Comparison of ENCODE assay signal across 22 cellular contexts in genomic region chr14:24802236-24802635, GRCh38.
DNase-seq lines count a peak whose midpoint lies in the region; ATAC-seq, FAIRE-seq and TF ChIP-seq lines count a peak whose summit lies in the region.
"Had no signal": no experiment of that assay in that cellular context is flagged by ENCODE, and none has a peak within 500 bp of the region (broad histone marks: within the 10 kb centered on the region; RNA-seq: fewer than 3 reads in every experiment).

No MANE protein-coding gene starts in this region.

- TF ChIP-seq POLR2A in HepG2 (IDR thresholded peaks at IDR 0.05; ENCODE audit: insufficient read depth in 1 of 2, low read depth in 2 of 2, low read length in 2 of 2) (no peak), right lobe of liver (IDR thresholded peaks at IDR 0.05) (no peak)

- no peak overlapping the region for H3K4me3 ChIP-seq in HepG2 (replicated peaks in 1 of 3; ENCODE audit: insufficient read depth in 1 of 3, low read depth in 2 of 3, low read length in 3 of 3)
- no peak overlapping the region for H3K4me3 ChIP-seq in right lobe of liver
- H3K4me3 ChIP-seq in endodermal cell (ENCODE audit: low read length) = no peak overlapping the region
- H3K4me3 ChIP-seq: BLaER1, GM23248 had no signal

- WGBS in HepG2 (ENCODE audit: low lambda C conversion rate) = 83% methylated on average over 5 of the region's 5 CpGs
- 92% methylated on average over 5 of the region's 5 CpGs for WGBS in right lobe of liver (ENCODE audit: insufficient coverage, low coverage, low lambda C conversion rate, missing lambda C conversion rate)
- WGBS in endodermal cell (ENCODE audit: insufficient coverage in 1 of 2, insufficient read length in 1 of 2), 2 experiments = 76 to 80% methylated on average over 2 to 5 of the region's 5 CpGs

- no peak overlapping the region for H3K4me2 ChIP-seq in HepG2 (ENCODE audit: low read depth, low read length)
- H3K4me2 ChIP-seq: BLaER1 had no signal

- TF ChIP-seq EP300 in HepG2 (IDR thresholded peaks at IDR 0.05; ENCODE audit: low read depth in 2 of 2, low read length in 2 of 2) (no peak), HepG2 (CRISPR knock-in tag; IDR thresholded peaks at IDR 0.05; ENCODE audit: borderline replicate concordance) (no peak)

- H3K36me3 ChIP-seq in HepG2 (replicated peaks in 1 of 2; ENCODE audit: control insufficient read depth in 1 of 2, insufficient read depth in 2 of 2, low read length in 2 of 2) (no peaks in the 10 kb centered on the region), right lobe of liver (no peaks in the 10 kb centered on the region), endodermal cell (ENCODE audit: control insufficient read depth, insufficient read depth, low read length) (no peaks in the 10 kb centered on the region)
- H3K36me3 ChIP-seq: BLaER1 had no signal

- H3K27ac Mint-ChIP-seq in endodermal cell (no peak overlapping the region), MCF 10A (ENCODE audit: low read depth, unreplicated experiment) (no peak overlapping the region)
- H3K27ac Mint-ChIP-seq: B cell; CD4-positive, CD25-positive, alpha-beta regulatory T cell; CD8-positive, alpha-beta T cell had no signal

- ATAC-seq in HepG2 (no peak), right lobe of liver (no peak), HG02840 (IDR thresholded peaks at IDR 0.05; ENCODE audit: low FRiP score, unreplicated experiment) (no peak)
- ATAC-seq: CD8-positive, alpha-beta T cell had no signal

- POLR2A ChIA-PET in HepG2 (lab: Yijun Ruan, JAX) (no interaction called here), MCF 10A (lab: Yijun Ruan, JAX) (no interaction called here)

- H3K9me3 ChIP-seq in HepG2 (ENCODE audit: low read length) (no peaks in the 10 kb centered on the region), right lobe of liver (no peaks in the 10 kb centered on the region), endodermal cell (ENCODE audit: control insufficient read depth, low read length) (no peaks in the 10 kb centered on the region)
- H3K9me3 ChIP-seq: BLaER1, Caco-2 had no signal

- H3K27me3 Mint-ChIP-seq in endodermal cell (ENCODE audit: insufficient read depth) (no peaks in the 10 kb centered on the region), MCF 10A (ENCODE audit: insufficient read depth, unreplicated experiment) (no peaks in the 10 kb centered on the region)

- CTCF ChIA-PET in HepG2 (lab: Yijun Ruan, JAX; ENCODE audit: low intra/inter-chr PET ratio, low total read pairs) (no interaction called here), MCF 10A (lab: Yijun Ruan, JAX) (interaction anchor here (0.6 to 0.7 kb wide), 2 partner anchors 86 to 1360 kb away, joined by 3 read pairs; no protein-coding TSS in a partner anchor)

- H3K4me1 Mint-ChIP-seq in endodermal cell = peaks cover 6% of the 10 kb centered on the region
- no peaks in the 10 kb centered on the region for H3K4me1 Mint-ChIP-seq in MCF 10A (ENCODE audit: insufficient read depth, unreplicated experiment)

- no peak for TF ChIP-seq CTCF in HepG2 (CRISPR knock-in tag; IDR thresholded peaks at IDR 0.05)
- TF ChIP-seq CTCF in right lobe of liver (IDR thresholded peaks at IDR 0.05) = no peak
- TF ChIP-seq CTCF in endodermal cell (conservative IDR thresholded peaks at IDR 0.05) = peak; percentile 18
- no peak for TF ChIP-seq CTCF in MCF 10A (IDR thresholded peaks at IDR 0.05; ENCODE audit: unreplicated experiment)

- no peaks in the 10 kb centered on the region for H3K79me2 ChIP-seq in HepG2 (ENCODE audit: insufficient read depth, low read length)

- H3K27me3 ChIP-seq in HepG2 (ENCODE audit: control insufficient read depth in 1 of 2, insufficient read depth in 2 of 2, low read length in 2 of 2) = no peaks in the 10 kb centered on the region
- no peaks in the 10 kb centered on the region for H3K27me3 ChIP-seq in right lobe of liver
- no peaks in the 10 kb centered on the region for H3K27me3 ChIP-seq in endodermal cell (ENCODE audit: control insufficient read depth, insufficient read depth, low read length, poor library complexity, severe bottlenecking)
- H3K27me3 ChIP-seq: BLaER1 had no signal

- DNase-seq in HepG2 (ENCODE audit: low spot score) (no peak), right lobe of liver (no peak), endodermal cell (peak; percentile 58), iPS-NIHi7 (ENCODE audit: extremely low spot score) (peak; percentile 30), NCI-H82 (lab: John Stamatoyannopoulos, UW) (no peak), MCF 10A (ENCODE audit: unreplicated experiment) (no peak), inferior parietal cortex (ENCODE audit: extremely low spot score) (no peak)
- DNase-seq: Caco-2; CD4-positive, CD25-positive, alpha-beta regulatory T cell; CD8-positive, alpha-beta T cell; DMS153; DND-41; GM23248; HCEC 1CT had no signal

- in situ Hi-C loops in HepG2 (cut with HindIII; ENCODE audit: extremely low pct_ligation_motif_present, low pct_unique_long_range_greater_than_20kb) = no loop called here

- intact Hi-C loops in HepG2 (cut with micrococcal nuclease; ENCODE audit: unreplicated experiment) = no loop called here
- intact Hi-C loops in right lobe of liver (cut with DNase I) = loop anchor here (5.0 to 10.0 kb wide), 3 partner anchors 57 to 335 kb away; no protein-coding TSS in a partner anchor
- intact Hi-C loops in MCF 10A (cut with micrococcal nuclease) = no loop called here

- no peaks in the 10 kb centered on the region for H3K36me3 Mint-ChIP-seq in endodermal cell (ENCODE audit: low read depth)
- no peaks in the 10 kb centered on the region for H3K36me3 Mint-ChIP-seq in MCF 10A (ENCODE audit: insufficient read depth, unreplicated experiment)
- H3K36me3 Mint-ChIP-seq: CD4-positive, CD25-positive, alpha-beta regulatory T cell; CD8-positive, alpha-beta T cell had no signal

- H2AFZ ChIP-seq in HepG2 (ENCODE audit: low read length) = no peak overlapping the region
- H2AFZ ChIP-seq: GM23248 had no signal

- H3K27ac ChIP-seq in HepG2 (ENCODE audit: extremely low read length, insufficient read depth, low read length) (no peak overlapping the region), right lobe of liver (no peak overlapping the region), endodermal cell (ENCODE audit: low read depth, low read length) (no peak overlapping the region)
- H3K27ac ChIP-seq: 22Rv1, BLaER1, C4-2B, GM23248 had no signal

- H4K20me1 ChIP-seq in HepG2 (ENCODE audit: insufficient read depth, low read length) = no peaks in the 10 kb centered on the region
- H4K20me1 ChIP-seq: BLaER1 had no signal

- H3K4me1 ChIP-seq in HepG2 (ENCODE audit: insufficient read depth, low read length) (peaks cover 40% of the 10 kb centered on the region), right lobe of liver (peaks cover 0 to 14% (median 0%) of the 10 kb centered on the region in 4 donors), endodermal cell (ENCODE audit: control insufficient read depth, insufficient read depth, low read length) (no peaks in the 10 kb centered on the region)
- H3K4me1 ChIP-seq: BLaER1 had no signal

- H3K9ac ChIP-seq in HepG2 (ENCODE audit: insufficient read depth, low read depth, low read length) (no peak overlapping the region), endodermal cell (ENCODE audit: extremely low read depth, low read length, poor library complexity, severe bottlenecking) (no peak overlapping the region)
- H3K9ac ChIP-seq: BLaER1, GM23248 had no signal

- no peaks in the 10 kb centered on the region for H3K9me3 Mint-ChIP-seq in endodermal cell
- peaks cover 4% of the 10 kb centered on the region for H3K9me3 Mint-ChIP-seq in MCF 10A (ENCODE audit: unreplicated experiment)
- H3K9me3 Mint-ChIP-seq: CD8-positive, alpha-beta T cell had no signal

- H3K4me3 Mint-ChIP-seq in endodermal cell (no peak overlapping the region), MCF 10A (ENCODE audit: unreplicated experiment) (no peak overlapping the region)
- H3K4me3 Mint-ChIP-seq: B cell; CD4-positive, CD25-positive, alpha-beta regulatory T cell; CD8-positive, alpha-beta T cell had no signal

- BruUV-seq in HepG2 (replicated peaks; lab: Mats Ljungman, UMichigan) (no TSS peak), MCF 10A (replicated peaks; lab: Mats Ljungman, UMichigan) (no TSS peak)

- no peak for FAIRE-seq in HepG2 (lab: Jason Lieb, UNC)
- FAIRE-seq: A204.1, G401.6, GM12892 had no signal

- TF ChIP-seq RAD21 in HepG2 (CRISPR knock-in tag; IDR thresholded peaks at IDR 0.05) = no peak

TF ChIP-seq in HepG2, 621 proteins besides CTCF, POLR2A, EP300 and RAD21:
- TF ChIP-seq ZBTB33 (CRISPR knock-in tag; IDR thresholded peaks at IDR 0.05) (peak; percentile 73; the same call in 1 of the 2 replicates), ZSCAN29 (CRISPR knock-in tag; conservative IDR thresholded peaks at IDR 0.05) (no peak), KLF6 (CRISPR knock-in tag; IDR thresholded peaks at IDR 0.05) (no peak)

Comparison
In these comparisons a context has a peak if more than half of its experiments do, and no peak if none do; other contexts are left out.
1. intact Hi-C loops: an anchor here in right lobe of liver (5.0 to 10.0 kb wide); none called in HepG2 and MCF 10A.
2. DNase-seq: peak in endodermal cell (single experiment) and iPS-NIHi7 (single experiment); none in HepG2 (single experiment), right lobe of liver (0 of 3), NCI-H82 (single experiment), MCF 10A (single experiment) and inferior parietal cortex (single experiment).